Comparison of ENCODE assay signal across 1 cellular context in genomic region chr16:30698139-30698815, GRCh38.
TF ChIP-seq lines count a peak whose summit lies in the region.

No MANE protein-coding gene starts in this region.

TF ChIP-seq in WTC11, 78 proteins besides CTCF, POLR2A, EP300 and RAD21 (continued from another document):
- TF ChIP-seq, protein P1, sequence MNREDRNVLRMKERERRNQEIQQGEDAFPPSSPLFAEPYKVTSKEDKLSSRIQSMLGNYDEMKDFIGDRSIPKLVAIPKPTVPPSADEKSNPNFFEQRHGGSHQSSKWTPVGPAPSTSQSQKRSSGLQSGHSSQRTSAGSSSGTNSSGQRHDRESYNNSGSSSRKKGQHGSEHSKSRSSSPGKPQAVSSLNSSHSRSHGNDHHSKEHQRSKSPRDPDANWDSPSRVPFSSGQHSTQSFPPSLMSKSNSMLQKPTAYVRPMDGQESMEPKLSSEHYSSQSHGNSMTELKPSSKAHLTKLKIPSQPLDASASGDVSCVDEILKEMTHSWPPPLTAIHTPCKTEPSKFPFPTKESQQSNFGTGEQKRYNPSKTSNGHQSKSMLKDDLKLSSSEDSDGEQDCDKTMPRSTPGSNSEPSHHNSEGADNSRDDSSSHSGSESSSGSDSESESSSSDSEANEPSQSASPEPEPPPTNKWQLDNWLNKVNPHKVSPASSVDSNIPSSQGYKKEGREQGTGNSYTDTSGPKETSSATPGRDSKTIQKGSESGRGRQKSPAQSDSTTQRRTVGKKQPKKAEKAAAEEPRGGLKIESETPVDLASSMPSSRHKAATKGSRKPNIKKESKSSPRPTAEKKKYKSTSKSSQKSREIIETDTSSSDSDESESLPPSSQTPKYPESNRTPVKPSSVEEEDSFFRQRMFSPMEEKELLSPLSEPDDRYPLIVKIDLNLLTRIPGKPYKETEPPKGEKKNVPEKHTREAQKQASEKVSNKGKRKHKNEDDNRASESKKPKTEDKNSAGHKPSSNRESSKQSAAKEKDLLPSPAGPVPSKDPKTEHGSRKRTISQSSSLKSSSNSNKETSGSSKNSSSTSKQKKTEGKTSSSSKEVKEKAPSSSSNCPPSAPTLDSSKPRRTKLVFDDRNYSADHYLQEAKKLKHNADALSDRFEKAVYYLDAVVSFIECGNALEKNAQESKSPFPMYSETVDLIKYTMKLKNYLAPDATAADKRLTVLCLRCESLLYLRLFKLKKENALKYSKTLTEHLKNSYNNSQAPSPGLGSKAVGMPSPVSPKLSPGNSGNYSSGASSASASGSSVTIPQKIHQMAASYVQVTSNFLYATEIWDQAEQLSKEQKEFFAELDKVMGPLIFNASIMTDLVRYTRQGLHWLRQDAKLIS (CRISPR knock-in tag; IDR thresholded peaks at IDR 0.05; ENCODE audit: borderline replicate concordance) = no peak
- 0 out of 2 replicates have a peak, but pooled peaks have one; percentile 62 for TF ChIP-seq ZMAT4 (CRISPR knock-in tag; IDR thresholded peaks at IDR 0.05)
- peak; percentile 50; the same call in 1 of the 2 replicates for TF ChIP-seq ZNF317 (CRISPR knock-in tag; IDR thresholded peaks at IDR 0.05; ENCODE audit: borderline replicate concordance, low read depth)
- TF ChIP-seq, protein P2, sequence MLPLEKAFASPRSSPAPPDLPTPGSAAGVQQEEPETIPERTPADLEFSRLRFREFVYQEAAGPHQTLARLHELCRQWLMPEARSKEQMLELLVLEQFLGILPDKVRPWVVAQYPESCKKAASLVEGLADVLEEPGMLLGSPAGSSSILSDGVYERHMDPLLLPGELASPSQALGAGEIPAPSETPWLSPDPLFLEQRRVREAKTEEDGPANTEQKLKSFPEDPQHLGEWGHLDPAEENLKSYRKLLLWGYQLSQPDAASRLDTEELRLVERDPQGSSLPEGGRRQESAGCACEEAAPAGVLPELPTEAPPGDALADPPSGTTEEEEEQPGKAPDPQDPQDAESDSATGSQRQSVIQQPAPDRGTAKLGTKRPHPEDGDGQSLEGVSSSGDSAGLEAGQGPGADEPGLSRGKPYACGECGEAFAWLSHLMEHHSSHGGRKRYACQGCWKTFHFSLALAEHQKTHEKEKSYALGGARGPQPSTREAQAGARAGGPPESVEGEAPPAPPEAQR (CRISPR knock-in tag; IDR thresholded peaks at IDR 0.05) = no peak
- TF ChIP-seq, protein P3, sequence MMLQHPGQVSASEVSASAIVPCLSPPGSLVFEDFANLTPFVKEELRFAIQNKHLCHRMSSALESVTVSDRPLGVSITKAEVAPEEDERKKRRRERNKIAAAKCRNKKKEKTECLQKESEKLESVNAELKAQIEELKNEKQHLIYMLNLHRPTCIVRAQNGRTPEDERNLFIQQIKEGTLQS (CRISPR knock-in tag; conservative IDR thresholded peaks at IDR 0.05) = no peak
- no peak for TF ChIP-seq NR2C2 (CRISPR knock-in tag; IDR thresholded peaks at IDR 0.05)
- TF ChIP-seq GABPB1 (CRISPR knock-in tag; IDR thresholded peaks at IDR 0.05) = peak; percentile 39; the same call in 1 of the 2 replicates
- TF ChIP-seq, protein P4, sequence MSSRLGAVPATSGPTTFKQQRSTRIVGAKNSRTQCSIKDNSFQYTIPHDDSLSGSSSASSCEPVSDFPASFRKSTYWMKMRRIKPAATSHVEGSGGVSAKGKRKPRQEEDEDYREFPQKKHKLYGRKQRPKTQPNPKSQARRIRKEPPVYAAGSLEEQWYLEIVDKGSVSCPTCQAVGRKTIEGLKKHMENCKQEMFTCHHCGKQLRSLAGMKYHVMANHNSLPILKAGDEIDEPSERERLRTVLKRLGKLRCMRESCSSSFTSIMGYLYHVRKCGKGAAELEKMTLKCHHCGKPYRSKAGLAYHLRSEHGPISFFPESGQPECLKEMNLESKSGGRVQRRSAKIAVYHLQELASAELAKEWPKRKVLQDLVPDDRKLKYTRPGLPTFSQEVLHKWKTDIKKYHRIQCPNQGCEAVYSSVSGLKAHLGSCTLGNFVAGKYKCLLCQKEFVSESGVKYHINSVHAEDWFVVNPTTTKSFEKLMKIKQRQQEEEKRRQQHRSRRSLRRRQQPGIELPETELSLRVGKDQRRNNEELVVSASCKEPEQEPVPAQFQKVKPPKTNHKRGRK (CRISPR knock-in tag; IDR thresholded peaks at IDR 0.05; ENCODE audit: borderline replicate concordance) = no peak
- peak; percentile 61; the same call in 1 of the 2 replicates for TF ChIP-seq E2F5 (CRISPR knock-in tag; IDR thresholded peaks at IDR 0.05)
- no peak for TF ChIP-seq ETV6 (CRISPR knock-in tag; IDR thresholded peaks at IDR 0.05)
- peak; percentile 25; the same call in 1 of the 2 replicates for TF ChIP-seq ZBTB43 (CRISPR knock-in tag; IDR thresholded peaks at IDR 0.05)
- 0 out of 2 replicates have a peak, but pooled peaks have one; percentile 29 for TF ChIP-seq SMAD3 (CRISPR knock-in tag; IDR thresholded peaks at IDR 0.05; ENCODE audit: borderline replicate concordance)
- TF ChIP-seq FOXP4 (CRISPR knock-in tag; IDR thresholded peaks at IDR 0.05) = no peak
- TF ChIP-seq, protein P5, sequence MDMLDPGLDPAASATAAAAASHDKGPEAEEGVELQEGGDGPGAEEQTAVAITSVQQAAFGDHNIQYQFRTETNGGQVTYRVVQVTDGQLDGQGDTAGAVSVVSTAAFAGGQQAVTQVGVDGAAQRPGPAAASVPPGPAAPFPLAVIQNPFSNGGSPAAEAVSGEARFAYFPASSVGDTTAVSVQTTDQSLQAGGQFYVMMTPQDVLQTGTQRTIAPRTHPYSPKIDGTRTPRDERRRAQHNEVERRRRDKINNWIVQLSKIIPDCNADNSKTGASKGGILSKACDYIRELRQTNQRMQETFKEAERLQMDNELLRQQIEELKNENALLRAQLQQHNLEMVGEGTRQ (CRISPR knock-in tag; IDR thresholded peaks at IDR 0.05) = peak; percentile 31; the same call in 1 of the 2 replicates
- no peak for TF ChIP-seq KAT7 (CRISPR knock-in tag; IDR thresholded peaks at IDR 0.05; ENCODE audit: borderline replicate concordance)
- TF ChIP-seq SOX15 (CRISPR knock-in tag; IDR thresholded peaks at IDR 0.05) = no peak
- peak; percentile 63 for TF ChIP-seq MYBL2 (CRISPR knock-in tag; IDR thresholded peaks at IDR 0.05)
- no peak for TF ChIP-seq TEAD4 (CRISPR knock-in tag; IDR thresholded peaks at IDR 0.05)
- TF ChIP-seq TEAD1 (CRISPR knock-in tag; IDR thresholded peaks at IDR 0.05) = 0 out of 2 replicates have a peak, but pooled peaks have one; percentile 15
- TF ChIP-seq, protein P6, sequence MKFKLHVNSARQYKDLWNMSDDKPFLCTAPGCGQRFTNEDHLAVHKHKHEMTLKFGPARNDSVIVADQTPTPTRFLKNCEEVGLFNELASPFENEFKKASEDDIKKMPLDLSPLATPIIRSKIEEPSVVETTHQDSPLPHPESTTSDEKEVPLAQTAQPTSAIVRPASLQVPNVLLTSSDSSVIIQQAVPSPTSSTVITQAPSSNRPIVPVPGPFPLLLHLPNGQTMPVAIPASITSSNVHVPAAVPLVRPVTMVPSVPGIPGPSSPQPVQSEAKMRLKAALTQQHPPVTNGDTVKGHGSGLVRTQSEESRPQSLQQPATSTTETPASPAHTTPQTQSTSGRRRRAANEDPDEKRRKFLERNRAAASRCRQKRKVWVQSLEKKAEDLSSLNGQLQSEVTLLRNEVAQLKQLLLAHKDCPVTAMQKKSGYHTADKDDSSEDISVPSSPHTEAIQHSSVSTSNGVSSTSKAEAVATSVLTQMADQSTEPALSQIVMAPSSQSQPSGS (CRISPR knock-in tag; IDR thresholded peaks at IDR 0.05; ENCODE audit: borderline replicate concordance, low read depth) = no peak
- TF ChIP-seq ZNF416 (CRISPR knock-in tag; IDR thresholded peaks at IDR 0.05) = peak; percentile 85; the same call in 1 of the 2 replicates
- TF ChIP-seq, protein P7, sequence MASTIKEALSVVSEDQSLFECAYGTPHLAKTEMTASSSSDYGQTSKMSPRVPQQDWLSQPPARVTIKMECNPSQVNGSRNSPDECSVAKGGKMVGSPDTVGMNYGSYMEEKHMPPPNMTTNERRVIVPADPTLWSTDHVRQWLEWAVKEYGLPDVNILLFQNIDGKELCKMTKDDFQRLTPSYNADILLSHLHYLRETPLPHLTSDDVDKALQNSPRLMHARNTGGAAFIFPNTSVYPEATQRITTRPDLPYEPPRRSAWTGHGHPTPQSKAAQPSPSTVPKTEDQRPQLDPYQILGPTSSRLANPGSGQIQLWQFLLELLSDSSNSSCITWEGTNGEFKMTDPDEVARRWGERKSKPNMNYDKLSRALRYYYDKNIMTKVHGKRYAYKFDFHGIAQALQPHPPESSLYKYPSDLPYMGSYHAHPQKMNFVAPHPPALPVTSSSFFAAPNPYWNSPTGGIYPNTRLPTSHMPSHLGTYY (CRISPR knock-in tag; IDR thresholded peaks at IDR 0.05) = no peak
- TF ChIP-seq NFYB (CRISPR knock-in tag; conservative IDR thresholded peaks at IDR 0.05; ENCODE audit: low read depth) = no peak; the same call in 1 of the 2 replicates
- no peak for TF ChIP-seq FOXJ3 (CRISPR knock-in tag; IDR thresholded peaks at IDR 0.05; ENCODE audit: borderline replicate concordance)
- TF ChIP-seq ZNF263 (CRISPR knock-in tag; IDR thresholded peaks at IDR 0.05; ENCODE audit: low read depth) = no peak
- peak; percentile 75 for TF ChIP-seq SP1 (CRISPR knock-in tag; conservative IDR thresholded peaks at IDR 0.05)
- peak; percentile 72; the same call in 1 of the 2 replicates for TF ChIP-seq MAX (CRISPR knock-in tag; IDR thresholded peaks at IDR 0.05)
- no peak for TF ChIP-seq RORB (CRISPR knock-in tag; IDR thresholded peaks at IDR 0.05)
- TF ChIP-seq, protein P8, sequence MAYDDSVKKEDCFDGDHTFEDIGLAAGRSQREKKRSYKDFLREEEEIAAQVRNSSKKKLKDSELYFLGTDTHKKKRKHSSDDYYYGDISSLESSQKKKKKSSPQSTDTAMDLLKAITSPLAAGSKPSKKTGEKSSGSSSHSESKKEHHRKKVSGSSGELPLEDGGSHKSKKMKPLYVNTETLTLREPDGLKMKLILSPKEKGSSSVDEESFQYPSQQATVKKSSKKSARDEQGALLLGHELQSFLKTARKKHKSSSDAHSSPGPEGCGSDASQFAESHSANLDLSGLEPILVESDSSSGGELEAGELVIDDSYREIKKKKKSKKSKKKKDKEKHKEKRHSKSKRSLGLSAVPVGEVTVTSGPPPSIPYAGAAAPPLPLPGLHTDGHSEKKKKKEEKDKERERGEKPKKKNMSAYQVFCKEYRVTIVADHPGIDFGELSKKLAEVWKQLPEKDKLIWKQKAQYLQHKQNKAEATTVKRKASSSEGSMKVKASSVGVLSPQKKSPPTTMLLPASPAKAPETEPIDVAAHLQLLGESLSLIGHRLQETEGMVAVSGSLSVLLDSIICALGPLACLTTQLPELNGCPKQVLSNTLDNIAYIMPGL (CRISPR knock-in tag; IDR thresholded peaks at IDR 0.05) = peak; percentile 55
- TF ChIP-seq, protein P9, sequence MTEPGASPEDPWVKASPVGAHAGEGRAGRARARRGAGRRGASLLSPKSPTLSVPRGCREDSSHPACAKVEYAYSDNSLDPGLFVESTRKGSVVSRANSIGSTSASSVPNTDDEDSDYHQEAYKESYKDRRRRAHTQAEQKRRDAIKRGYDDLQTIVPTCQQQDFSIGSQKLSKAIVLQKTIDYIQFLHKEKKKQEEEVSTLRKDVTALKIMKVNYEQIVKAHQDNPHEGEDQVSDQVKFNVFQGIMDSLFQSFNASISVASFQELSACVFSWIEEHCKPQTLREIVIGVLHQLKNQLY (CRISPR knock-in tag; IDR thresholded peaks at IDR 0.05) = no peak
- peak; percentile 23; the same call in 1 of the 2 replicates for TF ChIP-seq NFATC4 (CRISPR knock-in tag; IDR thresholded peaks at IDR 0.05)
